In genomic region chr20:23670361-23670760, GRCh38 we compare ENCODE assay signal across 35 cellular contexts. TPM values are rescaled to one million over a fixed set of nuclear protein-coding genes. Genes with fewer than 3 reads are reported as not detected.
"Had no signal": no experiment of that assay in that cellular context is flagged by ENCODE, and none has a peak within 500 bp of the region (broad histone marks: within the 10 kb centered on the region; RNA-seq: fewer than 3 reads in every experiment).

No MANE protein-coding gene starts in this region.

- H3K4me1 Mint-ChIP-seq: activated B cell treated with CpG ODN at 0.5 μM for 24 hours; activated CD4-positive, alpha-beta T cell treated with anti-CD3 and anti-CD28 coated beads, Interleukin-2, amount 10 ng/mL, durations not matched to agents 24 days and 14 days; activated naive CD8-positive, alpha-beta T cell treated with anti-CD3 and anti-CD28 coated beads for 36 hours; activated T-helper 17 cell treated with anti-CD3 and anti-CD28 coated beads, Interleukin-2, amount 50 U/mL, for 72 hours had no signal

- ATAC-seq: activated T-cell treated with anti-CD3 and anti-CD28 coated beads, Interleukin-2, amount 50 U/mL, for 4 hours; activated T-cell treated with anti-CD3 and anti-CD28 coated beads, Interleukin-2, amount 50 U/mL, for 72 hours; activated T-helper 17 cell treated with anti-CD3 and anti-CD28 coated beads, Interleukin-2, amount 50 U/mL, for 72 hours; body of pancreas had no signal

- H3K27me3 Mint-ChIP-seq: activated B cell treated with CpG ODN at 0.5 μM for 24 hours; activated CD4-positive, alpha-beta memory T cell treated with anti-CD3 and anti-CD28 coated beads for 36 hours; activated CD4-positive, alpha-beta T cell treated with anti-CD3 and anti-CD28 coated beads, Interleukin-2, amount 10 ng/mL, durations not matched to agents 24 days and 14 days; activated naive CD8-positive, alpha-beta T cell treated with anti-CD3 and anti-CD28 coated beads for 36 hours; activated T-helper 17 cell treated with anti-CD3 and anti-CD28 coated beads, Interleukin-2, amount 50 U/mL, for 72 hours had no signal

- H3K27ac Mint-ChIP-seq: activated B cell treated with CpG ODN at 0.5 μM for 24 hours; activated CD4-positive, alpha-beta memory T cell treated with anti-CD3 and anti-CD28 coated beads for 36 hours; activated CD4-positive, alpha-beta T cell treated with anti-CD3 and anti-CD28 coated beads, Interleukin-2, amount 10 ng/mL, durations not matched to agents 24 days and 14 days; activated naive CD4-positive, alpha-beta T cell treated with anti-CD3 and anti-CD28 coated beads for 36 hours; activated naive CD4-positive, alpha-beta T cell treated with anti-CD3 and anti-CD28 coated beads, Interleukin-2, amount 50 U/mL, for 72 hours; activated naive CD8-positive, alpha-beta T cell treated with anti-CD3 and anti-CD28 coated beads for 36 hours; activated T-cell treated with anti-CD3 and anti-CD28 coated beads, Interleukin-2, amount 50 U/mL, for 72 hours; activated T-helper 1 cell treated with anti-CD3 and anti-CD28 coated beads, Interleukin-12 subunit alpha, Interleukin-12 subunit beta, Interleukin-2, Interleukin-4 antibody, amounts not matched to agents 30 ng/mL and 10 ng/mL and 1 ng/mL, durations not matched to agents 14 hours and 24 hours and 36 hours; activated T-helper 17 cell treated with anti-CD3 and anti-CD28 coated beads, Interleukin-2, amount 50 U/mL, for 72 hours; T-helper 1 cell treated with Interleukin-12 subunit alpha and Interleukin-12 subunit beta and Interleukin-4 antibody, amounts not matched to agents 30 μg/mL and 1 μg/mL, for 36 hours; T-helper 2 cell treated with Interferon-gamma antibody and Interleukin-4, amounts not matched to agents 5 μg/mL and 100 μg/mL, for 36 hours had no signal

- H3K9me3 Mint-ChIP-seq: activated B cell treated with CpG ODN at 0.5 μM for 24 hours; activated CD4-positive, alpha-beta T cell treated with anti-CD3 and anti-CD28 coated beads, Interleukin-2, amount 10 ng/mL, durations not matched to agents 24 days and 14 days; activated naive CD4-positive, alpha-beta T cell treated with anti-CD3 and anti-CD28 coated beads, Interleukin-2, amount 50 U/mL, for 72 hours; activated T-cell treated with anti-CD3 and anti-CD28 coated beads, Interleukin-2, amount 50 U/mL, for 4 hours; activated T-helper 1 cell treated with anti-CD3 and anti-CD28 coated beads, Interleukin-12 subunit alpha, Interleukin-12 subunit beta, Interleukin-2, Interleukin-4 antibody, amounts not matched to agents 30 ng/mL and 10 ng/mL and 1 ng/mL, durations not matched to agents 14 hours and 24 hours and 36 hours; activated T-helper 17 cell treated with anti-CD3 and anti-CD28 coated beads, Interleukin-2, amount 50 U/mL, for 72 hours; T-helper 1 cell treated with Interleukin-12 subunit alpha and Interleukin-12 subunit beta and Interleukin-4 antibody, amounts not matched to agents 30 μg/mL and 1 μg/mL, for 36 hours; T-helper 2 cell treated with Interferon-gamma antibody and Interleukin-4, amounts not matched to agents 5 μg/mL and 100 μg/mL, for 36 hours had no signal

- H3K4me3 Mint-ChIP-seq: activated B cell treated with CpG ODN at 0.5 μM for 24 hours; activated CD4-positive, alpha-beta memory T cell treated with anti-CD3 and anti-CD28 coated beads for 36 hours; activated CD4-positive, alpha-beta T cell treated with anti-CD3 and anti-CD28 coated beads, Interleukin-2, amount 10 ng/mL, durations not matched to agents 24 days and 14 days; activated naive CD4-positive, alpha-beta T cell treated with anti-CD3 and anti-CD28 coated beads for 36 hours; activated naive CD8-positive, alpha-beta T cell treated with anti-CD3 and anti-CD28 coated beads for 36 hours; activated T-cell treated with anti-CD3 and anti-CD28 coated beads, Interleukin-2, amount 50 U/mL, for 4 hours; activated T-cell treated with anti-CD3 and anti-CD28 coated beads, Interleukin-2, amount 50 U/mL, for 72 hours; activated T-helper 1 cell treated with anti-CD3 and anti-CD28 coated beads, Interleukin-12 subunit alpha, Interleukin-12 subunit beta, Interleukin-2, Interleukin-4 antibody, amounts not matched to agents 30 ng/mL and 10 ng/mL and 1 ng/mL, durations not matched to agents 14 hours and 24 hours and 36 hours; activated T-helper 17 cell treated with anti-CD3 and anti-CD28 coated beads, Interleukin-2, amount 50 U/mL, for 72 hours; T-helper 1 cell treated with Interleukin-12 subunit alpha and Interleukin-12 subunit beta and Interleukin-4 antibody, amounts not matched to agents 30 μg/mL and 1 μg/mL, for 36 hours; T-helper 2 cell treated with Interferon-gamma antibody and Interleukin-4, amounts not matched to agents 5 μg/mL and 100 μg/mL, for 36 hours had no signal

- H3K36me3 Mint-ChIP-seq: activated CD4-positive, alpha-beta memory T cell treated with anti-CD3 and anti-CD28 coated beads for 36 hours; activated naive CD4-positive, alpha-beta T cell treated with anti-CD3 and anti-CD28 coated beads, Interleukin-2, amount 50 U/mL, for 72 hours; activated naive CD8-positive, alpha-beta T cell treated with anti-CD3 and anti-CD28 coated beads for 36 hours had no signal

- DNase-seq: activated B cell treated with CpG ODN at 0.5 μM for 24 hours; activated CD4-positive, alpha-beta memory T cell treated with anti-CD3 and anti-CD28 coated beads for 36 hours; activated CD4-positive, alpha-beta T cell treated with anti-CD3 and anti-CD28 coated beads for 4 hours; activated CD4-positive, alpha-beta T cell treated with anti-CD3 and anti-CD28 coated beads, Interleukin-2, amount 10 ng/mL, durations not matched to agents 24 days and 14 days; activated CD4-positive, alpha-beta T cell treated with anti-CD3 and anti-CD28 coated beads, Interleukin-2, amount 50 U/mL, for 1 hour; activated CD4-positive, alpha-beta T cell treated with anti-CD3 and anti-CD28 coated beads, Interleukin-2, amount 50 U/mL, for 4 hours; activated CD4-positive, CD25-positive, alpha-beta regulatory T cell treated with anti-CD3 and anti-CD28 coated beads, Interleukin-2, amount 50 U/mL, for 72 hours; activated CD8-positive, alpha-beta memory T cell treated with anti-CD3 and anti-CD28 coated beads, Interleukin-2, amount 50 U/mL, for 4 hours; activated effector memory CD4-positive, alpha-beta T cell treated with anti-CD3 and anti-CD28 coated beads, Interleukin-2, amount 50 U/mL, for 16 hours; activated gamma-delta T cell treated with Interleukin-2 at 50 U/mL for 16 hours; activated naive CD4-positive, alpha-beta T cell; activated naive CD4-positive, alpha-beta T cell treated with anti-CD3 and anti-CD28 coated beads for 36 hours; activated naive CD4-positive, alpha-beta T cell treated with anti-CD3 and anti-CD28 coated beads, Interleukin-2, amount 50 U/mL, for 16 hours; activated naive CD8-positive, alpha-beta T cell treated with anti-CD3 and anti-CD28 coated beads for 36 hours; activated T-cell treated with anti-CD3 and anti-CD28 coated beads for 4 hours; activated T-cell treated with anti-CD3 and anti-CD28 coated beads, Interleukin-2, amount 50 U/mL, for 1 hour; activated T-cell treated with anti-CD3 and anti-CD28 coated beads, Interleukin-2, amount 50 U/mL, for 4 hours; activated T-cell treated with anti-CD3 and anti-CD28 coated beads, Interleukin-2, amount 50 U/mL, for 72 hours; adrenal gland; amniotic stem cell; aorta; body of pancreas; brain microvascular endothelial cell; central memory CD4-positive, alpha-beta T cell; T-helper 1 cell; T-helper 9 cell had no signal

RNA-seq across cellular contexts. Expression of gene CST4, which starts 18.5 kb away (rescaled TPM):
- total RNA-seq: activated B cell treated with CpG ODN at 0.5 μM for 24 hours; activated CD4-positive, alpha-beta memory T cell treated with anti-CD3 and anti-CD28 coated beads for 36 hours; activated CD4-positive, alpha-beta T cell treated with anti-CD3 and anti-CD28 coated beads, Interleukin-2, amount 10 ng/mL, durations not matched to agents 24 days and 14 days; activated CD8-positive, alpha-beta memory T cell treated with anti-CD3 and anti-CD28 coated beads for 36 hours; activated naive CD4-positive, alpha-beta T cell treated with anti-CD3 and anti-CD28 coated beads for 36 hours; activated naive CD4-positive, alpha-beta T cell treated with anti-CD3 and anti-CD28 coated beads, Interleukin-2, amount 50 U/mL, for 72 hours; activated naive CD8-positive, alpha-beta T cell treated with anti-CD3 and anti-CD28 coated beads for 36 hours; activated T-cell treated with anti-CD3 and anti-CD28 coated beads, Interleukin-2, amount 50 U/mL, for 4 hours; activated T-cell treated with anti-CD3 and anti-CD28 coated beads, Interleukin-2, amount 50 U/mL, for 72 hours; activated T-helper 1 cell treated with anti-CD3 and anti-CD28 coated beads, Interleukin-12 subunit alpha, Interleukin-12 subunit beta, Interleukin-2, Interleukin-4 antibody, amounts not matched to agents 30 ng/mL and 10 ng/mL and 1 ng/mL, durations not matched to agents 14 hours and 24 hours and 36 hours; activated T-helper 17 cell treated with anti-CD3 and anti-CD28 coated beads, Interleukin-2, amount 50 U/mL, for 72 hours; adrenal gland; aorta; astrocyte; body of pancreas; breast epithelium; cardiac septum had no signal
- polyA plus RNA-seq: adrenal gland, aorta had no signal

RNA-seq across cellular contexts. Expression of gene CST3, which starts 32.6 kb away (rescaled TPM):
- total RNA-seq: activated B cell treated with CpG ODN at 0.5 μM for 24 hours; activated T-helper 17 cell treated with anti-CD3 and anti-CD28 coated beads, Interleukin-2, amount 50 U/mL, for 72 hours had no signal
